ENCODE assay signal across 21 cellular contexts in the genomic region with DNA sequence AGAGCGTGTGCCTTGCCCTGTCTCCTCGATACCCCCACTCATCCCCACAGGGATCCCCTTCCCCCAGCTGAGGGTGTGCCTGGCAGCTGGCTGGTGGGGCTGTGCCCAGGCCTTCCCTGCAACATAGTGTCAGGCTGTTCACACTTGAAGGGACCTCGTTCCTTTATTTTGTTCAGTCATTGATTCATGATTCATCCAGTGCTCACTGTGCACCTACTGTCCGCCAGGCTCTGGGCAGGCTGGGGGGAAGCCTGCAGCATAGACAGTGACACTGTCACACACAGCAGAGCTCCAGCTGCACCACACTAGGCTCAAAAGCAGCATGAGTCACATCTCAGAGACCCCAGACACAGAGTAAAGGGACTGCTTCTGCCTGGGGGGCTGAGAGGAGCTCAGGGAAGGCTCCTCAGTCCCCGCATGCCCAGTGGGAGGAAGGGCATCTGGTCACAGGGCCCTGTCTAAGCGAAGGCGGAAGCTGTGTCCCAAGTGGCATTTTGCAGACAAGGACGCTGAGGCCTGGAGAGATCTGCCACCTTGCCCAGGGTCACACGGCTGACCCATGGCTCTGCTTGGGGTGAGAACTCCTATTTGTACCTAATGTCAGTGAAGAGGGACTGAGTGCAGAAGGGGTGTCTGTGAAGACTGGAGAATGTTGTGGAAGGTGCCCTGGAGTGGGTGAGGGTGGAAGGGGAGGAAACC. TPM values are rescaled to one million over a fixed set of nuclear protein-coding genes. Genes with fewer than 3 reads are reported as not detected.
DNase-seq lines count a peak whose midpoint lies in the region; ATAC-seq, FAIRE-seq and TF ChIP-seq lines count a peak whose summit lies in the region.
"Had no signal": no experiment of that assay in that cellular context is flagged by ENCODE, and none has a peak within 500 bp of the region (broad histone marks: within the 10 kb centered on the region; RNA-seq: fewer than 3 reads in every experiment).

No MANE protein-coding gene starts in this region.

- no peak overlapping the region for H3K23ac ChIP-seq in H1 (ENCODE audit: insufficient read length)

- no peak for ATAC-seq in SK-N-SH treated with all-trans-retinoic acid at 6 μM for 48 hours

- CTCF ChIA-PET in SK-N-SH (lab: Yijun Ruan, JAX), result interaction anchor here (1.2 kb wide), 1 partner anchor 13 kb away, joined by 4 read pairs; no protein-coding TSS in a partner anchor
- CTCF ChIA-PET in H1 (lab: Charles Lee; ENCODE audit: partially characterized antibody), result interaction anchor here (0.6 to 7.2 kb wide), 8 partner anchors 9 to 1908 kb away, joined by 3 to 70 read pairs (median 4); a partner anchor contains a TSS

- H3K27me3 ChIP-seq in SK-N-SH (ENCODE audit: insufficient read depth), result no peaks in the 10 kb centered on the region
- H3K27me3 ChIP-seq in H1 (replicated peaks in 1 of 4; ENCODE audit: control insufficient read depth in 3 of 4, extremely low read depth in 1 of 4, insufficient read depth in 3 of 4, low read length in 3 of 4), result peaks cover 0 to 4% (median under 1%) of the 10 kb centered on the region in 4 experiments; a peak in 3 of 7 replicates
- no peaks in the 10 kb centered on the region for H3K27me3 ChIP-seq in osteoblast (ENCODE audit: insufficient read depth, low read length)
- H3K27me3 ChIP-seq in MM.1S (replicated peaks; ENCODE audit: insufficient read depth, low read length), result no peaks in the 10 kb centered on the region; the same call in 1 of the 2 replicates

- no peaks in the 10 kb centered on the region for H3K4me1 Mint-ChIP-seq in activated CD4-positive, alpha-beta T cell treated with anti-CD3 and anti-CD28 coated beads, Interleukin-2, amount 10 ng/mL, durations not matched to agents 24 days and 14 days
- H3K4me1 Mint-ChIP-seq: B cell; CD4-positive, CD25-positive, alpha-beta regulatory T cell had no signal

- intact Hi-C loops in activated CD4-positive, alpha-beta T cell treated with anti-CD3 and anti-CD28 coated beads, Interleukin-2, amount 10 ng/mL, durations not matched to agents 24 days and 14 days (cut with micrococcal nuclease), result no loop called here

- H3K4me1 ChIP-seq in SK-N-SH (ENCODE audit: control insufficient read depth in 1 of 2, insufficient read depth in 2 of 2, low read depth in 1 of 2, low read length in 1 of 2) (no peaks in the 10 kb centered on the region), H1 (replicated peaks in 1 of 4; ENCODE audit: control insufficient read depth in 3 of 4, insufficient read depth in 4 of 4, low read length in 3 of 4) (peaks cover 0 to 2% (median 2%) of the 10 kb centered on the region in 4 experiments; a peak in 3 of 7 replicates), osteoblast (ENCODE audit: insufficient read depth, low read length) (no peaks in the 10 kb centered on the region), MM.1S (ENCODE audit: low read length) (no peaks in the 10 kb centered on the region)

- H3K4me3 Mint-ChIP-seq in activated CD4-positive, alpha-beta T cell treated with anti-CD3 and anti-CD28 coated beads, Interleukin-2, amount 10 ng/mL, durations not matched to agents 24 days and 14 days, result no peak overlapping the region
- H3K4me3 Mint-ChIP-seq: B cell; CD4-positive, CD25-positive, alpha-beta regulatory T cell had no signal

- H3K36me3 ChIP-seq in SK-N-SH (replicated peaks in 1 of 2; ENCODE audit: control insufficient read depth in 1 of 2, insufficient read depth in 2 of 2, low read length in 1 of 2) (no peaks in the 10 kb centered on the region), H1 (ENCODE audit: control insufficient read depth in 2 of 4, insufficient read depth in 4 of 4, low read length in 3 of 4) (no peaks in the 10 kb centered on the region), osteoblast (ENCODE audit: insufficient read depth, low read length) (no peaks in the 10 kb centered on the region), MM.1S (replicated peaks; ENCODE audit: insufficient read depth, low read length) (no peaks in the 10 kb centered on the region)

- TF ChIP-seq EP300 in SK-N-SH (IDR thresholded peaks at IDR 0.05; ENCODE audit: borderline replicate concordance in 1 of 2, low read depth in 1 of 2, low read length in 1 of 2) (no peak), H1 (IDR thresholded peaks at IDR 0.05; ENCODE audit: borderline replicate concordance in 1 of 2, low read depth in 2 of 2, low read length in 2 of 2) (no peak)

- TF ChIP-seq RAD21 in SK-N-SH (IDR thresholded peaks at IDR 0.05; ENCODE audit: low read length), result no peak
- no peak for TF ChIP-seq RAD21 in H1 (IDR thresholded peaks at IDR 0.05 in 1 of 2, conservative IDR thresholded peaks at IDR 0.05 in 1 of 2; ENCODE audit: low read depth in 2 of 2, low read length in 2 of 2)

- H3K79me2 ChIP-seq in SK-N-SH (ENCODE audit: insufficient read depth) (no peaks in the 10 kb centered on the region), H1 (ENCODE audit: control insufficient read depth in 1 of 2, insufficient read depth in 2 of 2, low read length in 2 of 2) (no peaks in the 10 kb centered on the region), osteoblast (ENCODE audit: insufficient read depth, low read length) (no peaks in the 10 kb centered on the region), MM.1S (ENCODE audit: low read length) (no peaks in the 10 kb centered on the region)

- no peak overlapping the region for H3K27ac Mint-ChIP-seq in activated CD4-positive, alpha-beta T cell treated with anti-CD3 and anti-CD28 coated beads, Interleukin-2, amount 10 ng/mL, durations not matched to agents 24 days and 14 days
- H3K27ac Mint-ChIP-seq: B cell had no signal

- H3K9me2 ChIP-seq in SK-N-SH (no peaks in the 10 kb centered on the region), MM.1S (replicated peaks; ENCODE audit: insufficient read depth, low read length) (no peaks in the 10 kb centered on the region)

- no peak overlapping the region for H3K27ac ChIP-seq in SK-N-SH (ENCODE audit: low read depth in 2 of 2, low read length in 1 of 2)
- no peak overlapping the region for H3K27ac ChIP-seq in H1 (ENCODE audit: low read depth, low read length)
- no peak overlapping the region for H3K27ac ChIP-seq in osteoblast (ENCODE audit: low read depth, low read length)
- H3K27ac ChIP-seq in MM.1S (ENCODE audit: low read length), result no peak overlapping the region
- H3K27ac ChIP-seq: 22Rv1 had no signal

- H3K4me3 ChIP-seq in SK-N-SH (ENCODE audit: low read depth in 2 of 2, low read length in 1 of 2) (no peak overlapping the region), H1 (ENCODE audit: extremely low read depth in 1 of 4, insufficient read depth in 2 of 4, low read depth in 3 of 4, low read length in 4 of 4) (no peak overlapping the region), osteoblast (ENCODE audit: insufficient read depth, low read length) (no peak overlapping the region), MM.1S (ENCODE audit: low read length) (no peak overlapping the region)

- H3K9me3 ChIP-seq in SK-N-SH, result no peaks in the 10 kb centered on the region
- no peaks in the 10 kb centered on the region for H3K9me3 ChIP-seq in H1 (ENCODE audit: insufficient read depth in 2 of 2, low read depth in 1 of 2, low read length in 1 of 2)
- H3K9me3 ChIP-seq in osteoblast (ENCODE audit: low read depth, low read length), result no peaks in the 10 kb centered on the region
- H3K9me3 ChIP-seq in MM.1S (replicated peaks; ENCODE audit: insufficient read depth, low read length), result no peaks in the 10 kb centered on the region

- H4K8ac ChIP-seq in H1 (ENCODE audit: extremely low read depth, insufficient read depth, low read length), result no peak overlapping the region

- no peak overlapping the region for H3K18ac ChIP-seq in H1 (ENCODE audit: extremely low read depth, low read length)

- no peak overlapping the region for H3K9ac ChIP-seq in SK-N-SH
- H3K9ac ChIP-seq in H1 (replicated peaks in 1 of 4; ENCODE audit: extremely low read depth in 1 of 4, low read depth in 3 of 4, low read length in 3 of 4), result no peak overlapping the region
- H3K9ac ChIP-seq in MM.1S (ENCODE audit: low read length), result no peak overlapping the region

- POLR2A ChIA-PET in SK-N-SH (lab: Yijun Ruan, JAX) (no interaction called here), H1 (lab: Charles Lee; ENCODE audit: partially characterized antibody) (interaction anchor here (1.1 kb wide), 1 partner anchor 29 kb away, joined by 3 read pairs; no protein-coding TSS in a partner anchor)

- H2AFZ ChIP-seq in SK-N-SH (ENCODE audit: low read depth) (no peak overlapping the region), H1 (ENCODE audit: low read length) (no peak overlapping the region), osteoblast (ENCODE audit: low read length) (no peak overlapping the region), MM.1S (ENCODE audit: low read length) (no peak overlapping the region)

- H3F3A ChIP-seq in SK-N-SH (replicated peaks; ENCODE audit: insufficient read depth), result no peaks in the 10 kb centered on the region
- H3F3A ChIP-seq in MM.1S (ENCODE audit: insufficient read depth, low read length), result no peaks in the 10 kb centered on the region

- FAIRE-seq in H1 (lab: Jason Lieb, UNC), result no peak

- H3K4ac ChIP-seq in H1 (replicated peaks; ENCODE audit: insufficient read length, low read depth, low read length), result no peak overlapping the region

- H3K4me2 ChIP-seq in SK-N-SH, result no peak overlapping the region
- no peak overlapping the region for H3K4me2 ChIP-seq in H1 (ENCODE audit: insufficient read depth in 1 of 2, low read depth in 2 of 2, low read length in 2 of 2)
- no peak overlapping the region for H3K4me2 ChIP-seq in osteoblast (ENCODE audit: insufficient read depth, low read length)
- no peak overlapping the region for H3K4me2 ChIP-seq in MM.1S (ENCODE audit: low read depth, low read length)

- peaks cover 3% of the 10 kb centered on the region; the same call in 1 of the 2 replicates for H3K23me2 ChIP-seq in H1 (ENCODE audit: low read depth, low read length)

- no peaks in the 10 kb centered on the region for H4K20me1 ChIP-seq in SK-N-SH (ENCODE audit: insufficient read depth)
- peaks cover 0 to 3% of the 10 kb centered on the region in 2 experiments for H4K20me1 ChIP-seq in H1 (replicated peaks in 1 of 2; ENCODE audit: control insufficient read depth in 1 of 2, insufficient read depth in 2 of 2, low read length in 2 of 2)
- H4K20me1 ChIP-seq in osteoblast (ENCODE audit: insufficient read depth, low read length), result peaks cover 3% of the 10 kb centered on the region
- no peaks in the 10 kb centered on the region for H4K20me1 ChIP-seq in MM.1S (ENCODE audit: insufficient read depth, low read length)

- DNase-seq in SK-N-SH (peak; percentile 4), H1 (ENCODE audit: low read depth in 1 of 2, low spot score in 2 of 2) (peak in 1 of 2 experiments; percentile 43), osteoblast (ENCODE audit: insufficient read length, low spot score, missing footprints) (peak; percentile 14), ureter (ENCODE audit: low spot score) (peak; percentile 6), T-helper 2 cell (no peak), MM.1S (no peak)
- no peak for DNase-seq in activated CD4-positive, alpha-beta T cell treated with anti-CD3 and anti-CD28 coated beads, Interleukin-2, amount 10 ng/mL, durations not matched to agents 24 days and 14 days
- DNase-seq: CD4-positive, CD25-positive, alpha-beta regulatory T cell; COR-L47; GDM1; GOT3; NCI-H1105; NCI-H2081 treated with DMSO at 0.1 percent for 48 hours; NCI-H510A; NCI-H748 treated with DMSO at 0.1 percent for 48 hours; NK-92 treated with Interleukin-12 subunit alpha and Interleukin-12 subunit beta, amount 100 ng/mL, for 24 hours; SHP77 had no signal

- no peak overlapping the region for H4K5ac ChIP-seq in H1 (ENCODE audit: insufficient read length, low read depth, low read length)

- no peak overlapping the region for H4K91ac ChIP-seq in H1 (replicated peaks; ENCODE audit: insufficient read length, low read length)

- no peaks in the 10 kb centered on the region for H3K79me1 ChIP-seq in H1 (ENCODE audit: low read depth, low read length)

- TF ChIP-seq CTCF in SK-N-SH (IDR thresholded peaks at IDR 0.05) (no peak), H1 (IDR thresholded peaks at IDR 0.05; ENCODE audit: control extremely low read depth in 1 of 3, insufficient read depth in 1 of 3, low read depth in 1 of 3, low read length in 3 of 3) (no peak), osteoblast (IDR thresholded peaks at IDR 0.05; ENCODE audit: extremely low read depth, low read depth, low read length) (no peak), MM.1S (IDR thresholded peaks at IDR 0.05; ENCODE audit: low read length) (no peak)

- no peak overlapping the region for H2BK20ac ChIP-seq in H1 (ENCODE audit: low read length)

- no peak overlapping the region for H3K56ac ChIP-seq in H1 (replicated peaks; ENCODE audit: insufficient read length, low read depth, low read length)

- no peaks in the 10 kb centered on the region for H3K36me3 Mint-ChIP-seq in activated CD4-positive, alpha-beta T cell treated with anti-CD3 and anti-CD28 coated beads, Interleukin-2, amount 10 ng/mL, durations not matched to agents 24 days and 14 days (ENCODE audit: low read depth)
- H3K36me3 Mint-ChIP-seq: CD4-positive, CD25-positive, alpha-beta regulatory T cell had no signal

- peak overlapping the region; percentile 61; the same call in 1 of the 2 replicates for H2BK15ac ChIP-seq in H1 (ENCODE audit: low read length)

- no peaks in the 10 kb centered on the region for H3K9me3 Mint-ChIP-seq in activated CD4-positive, alpha-beta T cell treated with anti-CD3 and anti-CD28 coated beads, Interleukin-2, amount 10 ng/mL, durations not matched to agents 24 days and 14 days

- H3K27me3 Mint-ChIP-seq in activated CD4-positive, alpha-beta T cell treated with anti-CD3 and anti-CD28 coated beads, Interleukin-2, amount 10 ng/mL, durations not matched to agents 24 days and 14 days, result peaks cover 3% of the 10 kb centered on the region

- no peak overlapping the region for H2BK5ac ChIP-seq in H1 (ENCODE audit: low read depth, low read length)

- H2AK5ac ChIP-seq in H1 (ENCODE audit: low read depth, low read length), result no peak overlapping the region

- H2BK120ac ChIP-seq in H1 (replicated peaks; ENCODE audit: low read depth, low read length), result no peak overlapping the region

- no peak overlapping the region for H2BK12ac ChIP-seq in H1 (ENCODE audit: low read depth, low read length)

- TF ChIP-seq POLR2A in H1 (IDR thresholded peaks at IDR 0.05; ENCODE audit: control extremely low read depth in 1 of 2, low read depth in 2 of 2, low read length in 2 of 2), result no peak

- 47% methylated on average over 8 of the region's 9 CpGs for WGBS in SK-N-SH (ENCODE audit: low lambda C conversion rate)
- WGBS in H1 (ENCODE audit: extremely low coverage in 1 of 2, insufficient coverage in 1 of 2, insufficient read length in 1 of 2, insufficient replicate concordance in 2 of 2, low coverage in 1 of 2, low lambda C conversion rate in 2 of 2, missing lambda C conversion rate in 1 of 2), 2 experiments, result 83% methylated on average over 9 of the region's 9 CpGs; no CpG with 5 or more reads in 1 of the 2 experiments

- H3K14ac ChIP-seq in H1 (ENCODE audit: insufficient read length), result no peak overlapping the region

RNA-seq across cellular contexts. Expression of a gene that starts 27.9 kb away (rescaled TPM):
- polyA plus RNA-seq in SK-N-SH (2012; rRNA removed) (0.03 and 0.18 TPM in 2 replicates), H1 (2011; rRNA removed) (4.9 and 6.3 TPM in 2 replicates)
- 0.03 and 0.05 TPM in 2 replicates for polyA plus RNA-seq in SK-N-SH (2012; cell fraction: cytosol; rRNA removed)
- 0.04 and 0.12 TPM in 2 replicates for polyA plus RNA-seq in SK-N-SH (2012; cell fraction: nucleus; rRNA removed)
- total RNA-seq in H1 (2021; fragmentation: NEBNext Ultra II Directional; extraction: Animal tissue kit (Norgen Biotek cat#: 25700)), result 1.9 and 2.0 TPM in 2 replicates
- 3.3 TPM for polyA plus RNA-seq in H1 (2011; cell fraction: cytosol; rRNA removed)
- polyA plus RNA-seq in H1 (2011; cell fraction: nucleus; rRNA removed), result 7.7 TPM
- 1.9 to 4.6 TPM (median 3.2 TPM) in 4 replicates for polyA plus RNA-seq in H1 (2012, experiment 1 of 2)
- 1.8 TPM for polyA plus RNA-seq in H1 (2012, experiment 2 of 2)
- 1.3 TPM for polyA plus RNA-seq in H1 (2013, experiment 1 of 2)
- polyA plus RNA-seq in H1 (2013, experiment 2 of 2), result 1.4 TPM
- 7.2 and 10.5 TPM in 2 replicates for polyA minus RNA-seq in H1 (2011; rRNA and poly(A)+ RNA removed)
- 2.6 TPM for polyA minus RNA-seq in H1 (2011; cell fraction: cytosol; rRNA and poly(A)+ RNA removed)
- 6.9 TPM for polyA minus RNA-seq in H1 (2011; cell fraction: nucleus; rRNA and poly(A)+ RNA removed)
- total RNA-seq in osteoblast (under 0.01 and 0.36 TPM in 2 replicates), ureter (79.3 TPM)
- total RNA-seq in activated CD4-positive, alpha-beta T cell treated with anti-CD3 and anti-CD28 coated beads, Interleukin-2, amount 10 ng/mL, durations not matched to agents 24 days and 14 days, result 0.92 and 1.3 TPM in 2 replicates
- total RNA-seq: RPMI7951 had no signal

Comparison
In these comparisons a context has a peak if more than half of its experiments do, and no peak if none do; other contexts are left out.
1. DNase-seq: peak in SK-N-SH (single experiment), osteoblast (single experiment) and ureter (single experiment); none in activated CD4-positive, alpha-beta T cell treated with anti-CD3 and anti-CD28 coated beads, Interleukin-2, amount 10 ng/mL, durations not matched to agents 24 days and 14 days (single experiment), T-helper 2 cell (0 of 5) and MM.1S (single experiment).
2. RNA of a gene that starts 27.9 kb away (total RNA-seq): 79.3 TPM in ureter (single experiment); 1.9 to 2.0 TPM in H1, 0.92 to 1.3 TPM in activated CD4-positive, alpha-beta T cell treated with anti-CD3 and anti-CD28 coated beads, Interleukin-2, amount 10 ng/mL, durations not matched to agents 24 days and 14 days and under 0.01 to 0.36 TPM in osteoblast; every median in the first group is over 10 times any median in the second.